Comparison of ENCODE assay signal across 11 cellular contexts in genomic region chr14:60508707-60509437, GRCh38. TPM values are rescaled to one million over a fixed set of nuclear protein-coding genes. Genes with fewer than 3 reads are reported as not detected.
DNase-seq lines count a peak whose midpoint lies in the region; ATAC-seq and TF ChIP-seq lines count a peak whose summit lies in the region.
"Had no signal": no experiment of that assay in that cellular context is flagged by ENCODE, and none has a peak within 500 bp of the region (broad histone marks: within the 10 kb centered on the region; RNA-seq: fewer than 3 reads in every experiment).

Gene SIX6, plus strand, starts transcription at chr14:60509146. Its CDS starts 253 bp downstream, at chr14:60509399.

- WGBS in thyroid gland, 2 donors, result 2 to 13% methylated on average over 19 to 23 of the region's 55 CpGs

- H3K36me3 Mint-ChIP-seq in natural killer cell treated with Interleukin-12 subunit alpha and Interleukin-12 subunit beta and Interleukin-15 and Interleukin-18, amount 100 ng/mL, for 72 hours, result no peaks in the 10 kb centered on the region

- DNase-seq in AG08395 (ENCODE audit: low spot score), result peak; percentile 11
- peak; percentile 89 for DNase-seq in H7
- DNase-seq in islet precursor cell, result peak; percentile 90
- DNase-seq in occipital lobe (lab: John Stamatoyannopoulos, UW), result no peak
- DNase-seq in natural killer cell treated with Interleukin-12 subunit alpha and Interleukin-12 subunit beta and Interleukin-15 and Interleukin-18, amount 100 ng/mL, for 72 hours (ENCODE audit: low spot score), result no peak
- DNase-seq in thyroid gland, result no peak

- no peaks in the 10 kb centered on the region for H3K9me3 ChIP-seq in thyroid gland

- no peak for TF ChIP-seq POLR2A in thyroid gland (IDR thresholded peaks at IDR 0.05)

- H3K9me3 Mint-ChIP-seq in natural killer cell treated with Interleukin-12 subunit alpha and Interleukin-12 subunit beta and Interleukin-15 and Interleukin-18, amount 100 ng/mL, for 72 hours, result no peaks in the 10 kb centered on the region
- H3K9me3 Mint-ChIP-seq: central memory CD8-positive, alpha-beta T cell had no signal

- peak within 1 kb of the TSS; percentile 34 for H3K4me3 ChIP-seq in H7 (ENCODE audit: insufficient read depth, low read depth, low read length)
- H3K4me3 ChIP-seq in thyroid gland (replicated peaks in 1 of 3), result no peak within 1 kb of the TSS

- no peak within 1 kb of the TSS for H3K27ac Mint-ChIP-seq in natural killer cell treated with Interleukin-12 subunit alpha and Interleukin-12 subunit beta and Interleukin-15 and Interleukin-18, amount 100 ng/mL, for 72 hours

- no peak for ATAC-seq in natural killer cell treated with Interleukin-12 subunit alpha and Interleukin-12 subunit beta and Interleukin-15 and Interleukin-18, amount 100 ng/mL, for 72 hours
- ATAC-seq in HG03432 (IDR thresholded peaks at IDR 0.05; ENCODE audit: unreplicated experiment), result no peak

- intact Hi-C loops in thyroid gland (cut with DNase I), result no loop called here

- H3K4me1 Mint-ChIP-seq in natural killer cell treated with Interleukin-12 subunit alpha and Interleukin-12 subunit beta and Interleukin-15 and Interleukin-18, amount 100 ng/mL, for 72 hours (ENCODE audit: low read depth in 2 of 2), result no peaks in the 10 kb centered on the region
- H3K4me1 Mint-ChIP-seq: central memory CD8-positive, alpha-beta T cell had no signal

- TF ChIP-seq CTCF in VCaP (conservative IDR thresholded peaks at IDR 0.05) (0 out of 2 replicates have a peak, but pooled peaks have one; percentile 18), thyroid gland (IDR thresholded peaks at IDR 0.05) (no peak)

- H3K4me1 ChIP-seq in thyroid gland, result peaks cover 14 to 29% of the 10 kb centered on the region in 2 donors

- no peaks in the 10 kb centered on the region for H3K36me3 ChIP-seq in H7 (replicated peaks; ENCODE audit: control insufficient read depth, insufficient read depth, low read length)
- no peaks in the 10 kb centered on the region for H3K36me3 ChIP-seq in thyroid gland

- H3K27me3 Mint-ChIP-seq in natural killer cell treated with Interleukin-12 subunit alpha and Interleukin-12 subunit beta and Interleukin-15 and Interleukin-18, amount 100 ng/mL, for 72 hours, result peaks cover 38 to 51% of the 10 kb centered on the region in 2 donors

- H3K4me3 Mint-ChIP-seq in natural killer cell treated with Interleukin-12 subunit alpha and Interleukin-12 subunit beta and Interleukin-15 and Interleukin-18, amount 100 ng/mL, for 72 hours, result no peak within 1 kb of the TSS
- H3K4me3 Mint-ChIP-seq: central memory CD8-positive, alpha-beta T cell had no signal

- H3K27ac ChIP-seq in VCaP, result peak within 1 kb of the TSS; percentile 46; the same call in 1 of the 2 replicates
- H3K27ac ChIP-seq in thyroid gland, result no peak within 1 kb of the TSS

- H3K27me3 ChIP-seq in H7 (ENCODE audit: control insufficient read depth, insufficient read depth, low read length) (peaks cover 100% of the 10 kb centered on the region), thyroid gland (peaks cover 68% of the 10 kb centered on the region)

RNA-seq across cellular contexts. Expression of gene SIX6, which starts in this region (rescaled TPM):
- 0.04 and 0.07 TPM in 2 replicates for total RNA-seq in H7 (2014; rRNA removed; shearing (Covaris generic))
- total RNA-seq in occipital lobe, result not detected
- not detected for total RNA-seq in natural killer cell treated with Interleukin-12 subunit alpha and Interleukin-12 subunit beta and Interleukin-15 and Interleukin-18, amount 100 ng/mL, for 72 hours
- not detected for total RNA-seq in thyroid gland
- total RNA-seq: RPMI7951, temporal lobe had no signal

Comparison
In these comparisons a context has a peak if more than half of its experiments do, and no peak if none do; other contexts are left out.
1. Peak in DNase-seq and H3K4me3 ChIP-seq in H7; RNA of the gene not detected or under 1 TPM.
2. DNase-seq: peak in AG08395 (single experiment) and islet precursor cell (single experiment); none in occipital lobe (single experiment), natural killer cell treated with Interleukin-12 subunit alpha and Interleukin-12 subunit beta and Interleukin-15 and Interleukin-18, amount 100 ng/mL, for 72 hours (single experiment) and thyroid gland (0 of 2).